ENCODE assay signal across 1 cellular context in the genomic region with DNA sequence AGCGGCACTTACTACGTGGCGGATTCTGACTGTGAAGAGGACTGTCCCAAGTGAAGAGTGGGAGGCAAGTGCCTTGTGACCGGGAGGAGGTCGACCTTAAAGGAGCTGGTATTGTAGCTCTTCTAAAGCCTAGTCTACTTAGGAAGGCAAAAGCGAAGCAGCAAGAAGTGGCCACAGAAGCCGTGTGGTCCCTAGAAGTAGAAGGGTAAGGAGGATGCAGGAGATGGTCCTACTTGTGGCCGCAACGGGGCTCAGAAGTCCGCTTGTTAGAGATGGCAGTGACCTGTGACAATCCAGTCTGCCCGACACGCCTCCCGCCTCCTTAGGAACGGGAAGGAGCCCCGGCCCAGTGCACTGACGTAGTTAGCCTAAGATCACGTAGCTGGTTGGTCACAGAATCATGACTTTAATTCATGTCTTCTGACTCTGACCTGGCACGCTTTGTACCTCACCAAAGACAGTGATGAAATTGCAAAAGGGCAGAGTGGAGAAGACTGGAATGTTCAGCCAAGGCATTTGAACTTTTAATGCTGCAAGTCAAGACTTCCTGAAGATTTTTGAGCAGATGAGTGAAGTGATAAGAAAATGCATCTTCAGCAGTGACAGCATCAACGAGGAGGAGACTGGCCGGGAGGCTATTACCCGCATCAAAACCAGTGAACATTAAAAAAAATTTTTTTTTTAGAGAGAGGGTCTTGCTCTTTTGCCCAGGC.
TF ChIP-seq lines count a peak whose summit lies in the region.

No MANE protein-coding gene starts in this region.

TF ChIP-seq in K562, 482 proteins besides CTCF, POLR2A, EP300 and RAD21 (continued from another document and continues in another):
- TF ChIP-seq, protein P1, sequence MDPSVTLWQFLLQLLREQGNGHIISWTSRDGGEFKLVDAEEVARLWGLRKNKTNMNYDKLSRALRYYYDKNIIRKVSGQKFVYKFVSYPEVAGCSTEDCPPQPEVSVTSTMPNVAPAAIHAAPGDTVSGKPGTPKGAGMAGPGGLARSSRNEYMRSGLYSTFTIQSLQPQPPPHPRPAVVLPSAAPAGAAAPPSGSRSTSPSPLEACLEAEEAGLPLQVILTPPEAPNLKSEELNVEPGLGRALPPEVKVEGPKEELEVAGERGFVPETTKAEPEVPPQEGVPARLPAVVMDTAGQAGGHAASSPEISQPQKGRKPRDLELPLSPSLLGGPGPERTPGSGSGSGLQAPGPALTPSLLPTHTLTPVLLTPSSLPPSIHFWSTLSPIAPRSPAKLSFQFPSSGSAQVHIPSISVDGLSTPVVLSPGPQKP (CRISPR knock-in tag; IDR thresholded peaks at IDR 0.05) = no peak
- TF ChIP-seq POLR2AphosphoS2 (IDR thresholded peaks at IDR 0.05; ENCODE audit: low read length) = peak; percentile 73; the same call in 1 of the 2 replicates
- TF ChIP-seq MEIS2 (IDR thresholded peaks at IDR 0.05; ENCODE audit: partially characterized antibody) = peak; percentile 54
- TF ChIP-seq ZNF121 (CRISPR knock-in tag; conservative IDR thresholded peaks at IDR 0.05) = no peak
- no peak for TF ChIP-seq TEAD2 (tag; IDR thresholded peaks at IDR 0.05)
- TF ChIP-seq PCBP2 (IDR thresholded peaks at IDR 0.05; ENCODE audit: low read depth, low read length, poor library complexity, severe bottlenecking) = no peak
- TF ChIP-seq ZKSCAN3 (CRISPR knock-in tag; IDR thresholded peaks at IDR 0.05) = no peak
- peak; percentile 56 for TF ChIP-seq SMAD1 (IDR thresholded peaks at IDR 0.05; ENCODE audit: low read depth, low read length, partially characterized antibody)
- TF ChIP-seq IRF2 (CRISPR knock-in tag; IDR thresholded peaks at IDR 0.05) = no peak
- peak; percentile 97 for TF ChIP-seq POLR2H (tag; IDR thresholded peaks at IDR 0.05; ENCODE audit: low read depth)
- TF ChIP-seq MAX (CRISPR knock-in tag; IDR thresholded peaks at IDR 0.05) = no peak
- TF ChIP-seq ZNF3 (CRISPR knock-in tag; IDR thresholded peaks at IDR 0.05) = no peak
- TF ChIP-seq NR4A1 (CRISPR knock-in tag; IDR thresholded peaks at IDR 0.05) = no peak
- TF ChIP-seq NR4A1 (tag; IDR thresholded peaks at IDR 0.05) = 0 out of 2 replicates have a peak, but pooled peaks have one; percentile 18
- TF ChIP-seq HMGXB4 (CRISPR knock-in tag; IDR thresholded peaks at IDR 0.05) = 0 out of 2 replicates have a peak, but pooled peaks have one; percentile 33
- TF ChIP-seq ZBTB40 (IDR thresholded peaks at IDR 0.05) = no peak
- TF ChIP-seq ZBTB40 (CRISPR knock-in tag; IDR thresholded peaks at IDR 0.05) = no peak
- TF ChIP-seq NKRF (IDR thresholded peaks at IDR 0.05; ENCODE audit: borderline replicate concordance) = peak; percentile 79
- no peak for TF ChIP-seq KLF6 (CRISPR knock-in tag; IDR thresholded peaks at IDR 0.05; ENCODE audit: borderline replicate concordance)
- no peak for TF ChIP-seq BDP1 (IDR thresholded peaks at IDR 0.05; ENCODE audit: insufficient read depth, insufficient read length)
- no peak for TF ChIP-seq ZNF23 (CRISPR knock-in tag; IDR thresholded peaks at IDR 0.05)
- no peak for TF ChIP-seq DDX20 (tag; IDR thresholded peaks at IDR 0.05; ENCODE audit: low read depth)
- TF ChIP-seq, protein P2, sequence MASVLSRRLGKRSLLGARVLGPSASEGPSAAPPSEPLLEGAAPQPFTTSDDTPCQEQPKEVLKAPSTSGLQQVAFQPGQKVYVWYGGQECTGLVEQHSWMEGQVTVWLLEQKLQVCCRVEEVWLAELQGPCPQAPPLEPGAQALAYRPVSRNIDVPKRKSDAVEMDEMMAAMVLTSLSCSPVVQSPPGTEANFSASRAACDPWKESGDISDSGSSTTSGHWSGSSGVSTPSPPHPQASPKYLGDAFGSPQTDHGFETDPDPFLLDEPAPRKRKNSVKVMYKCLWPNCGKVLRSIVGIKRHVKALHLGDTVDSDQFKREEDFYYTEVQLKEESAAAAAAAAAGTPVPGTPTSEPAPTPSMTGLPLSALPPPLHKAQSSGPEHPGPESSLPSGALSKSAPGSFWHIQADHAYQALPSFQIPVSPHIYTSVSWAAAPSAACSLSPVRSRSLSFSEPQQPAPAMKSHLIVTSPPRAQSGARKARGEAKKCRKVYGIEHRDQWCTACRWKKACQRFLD (CRISPR knock-in tag; IDR thresholded peaks at IDR 0.05) = no peak
- no peak for TF ChIP-seq TAF15 (IDR thresholded peaks at IDR 0.05; ENCODE audit: low read depth, low read length)
- no peak for TF ChIP-seq SMAD2 (IDR thresholded peaks at IDR 0.05; ENCODE audit: low read depth, low read length)
- TF ChIP-seq TEAD4 (IDR thresholded peaks at IDR 0.05; ENCODE audit: low read length) = no peak
- no peak for TF ChIP-seq TEAD4 (CRISPR knock-in tag; IDR thresholded peaks at IDR 0.05; ENCODE audit: borderline replicate concordance)
- TF ChIP-seq, protein P3, sequence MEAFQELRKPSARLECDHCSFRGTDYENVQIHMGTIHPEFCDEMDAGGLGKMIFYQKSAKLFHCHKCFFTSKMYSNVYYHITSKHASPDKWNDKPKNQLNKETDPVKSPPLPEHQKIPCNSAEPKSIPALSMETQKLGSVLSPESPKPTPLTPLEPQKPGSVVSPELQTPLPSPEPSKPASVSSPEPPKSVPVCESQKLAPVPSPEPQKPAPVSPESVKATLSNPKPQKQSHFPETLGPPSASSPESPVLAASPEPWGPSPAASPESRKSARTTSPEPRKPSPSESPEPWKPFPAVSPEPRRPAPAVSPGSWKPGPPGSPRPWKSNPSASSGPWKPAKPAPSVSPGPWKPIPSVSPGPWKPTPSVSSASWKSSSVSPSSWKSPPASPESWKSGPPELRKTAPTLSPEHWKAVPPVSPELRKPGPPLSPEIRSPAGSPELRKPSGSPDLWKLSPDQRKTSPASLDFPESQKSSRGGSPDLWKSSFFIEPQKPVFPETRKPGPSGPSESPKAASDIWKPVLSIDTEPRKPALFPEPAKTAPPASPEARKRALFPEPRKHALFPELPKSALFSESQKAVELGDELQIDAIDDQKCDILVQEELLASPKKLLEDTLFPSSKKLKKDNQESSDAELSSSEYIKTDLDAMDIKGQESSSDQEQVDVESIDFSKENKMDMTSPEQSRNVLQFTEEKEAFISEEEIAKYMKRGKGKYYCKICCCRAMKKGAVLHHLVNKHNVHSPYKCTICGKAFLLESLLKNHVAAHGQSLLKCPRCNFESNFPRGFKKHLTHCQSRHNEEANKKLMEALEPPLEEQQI (IDR thresholded peaks at IDR 0.05) = no peak
- TF ChIP-seq MYNN (IDR thresholded peaks at IDR 0.05) = no peak
- TF ChIP-seq MYNN (CRISPR knock-in tag; IDR thresholded peaks at IDR 0.05) = no peak
- no peak for TF ChIP-seq ZNF282 (CRISPR knock-in tag; IDR thresholded peaks at IDR 0.05)
- TF ChIP-seq, protein P4, sequence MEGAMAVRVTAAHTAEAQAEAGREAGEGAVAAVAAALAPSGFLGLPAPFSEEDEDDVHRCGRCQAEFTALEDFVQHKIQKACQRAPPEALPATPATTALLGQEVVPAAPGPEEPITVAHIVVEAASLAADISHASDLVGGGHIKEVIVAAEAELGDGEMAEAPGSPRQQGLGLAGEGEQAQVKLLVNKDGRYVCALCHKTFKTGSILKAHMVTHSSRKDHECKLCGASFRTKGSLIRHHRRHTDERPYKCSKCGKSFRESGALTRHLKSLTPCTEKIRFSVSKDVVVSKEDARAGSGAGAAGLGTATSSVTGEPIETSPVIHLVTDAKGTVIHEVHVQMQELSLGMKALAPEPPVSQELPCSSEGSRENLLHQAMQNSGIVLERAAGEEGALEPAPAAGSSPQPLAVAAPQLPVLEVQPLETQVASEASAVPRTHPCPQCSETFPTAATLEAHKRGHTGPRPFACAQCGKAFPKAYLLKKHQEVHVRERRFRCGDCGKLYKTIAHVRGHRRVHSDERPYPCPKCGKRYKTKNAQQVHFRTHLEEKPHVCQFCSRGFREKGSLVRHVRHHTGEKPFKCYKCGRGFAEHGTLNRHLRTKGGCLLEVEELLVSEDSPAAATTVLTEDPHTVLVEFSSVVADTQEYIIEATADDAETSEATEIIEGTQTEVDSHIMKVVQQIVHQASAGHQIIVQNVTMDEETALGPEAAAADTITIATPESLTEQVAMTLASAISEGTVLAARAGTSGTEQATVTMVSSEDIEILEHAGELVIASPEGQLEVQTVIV (CRISPR knock-in tag; IDR thresholded peaks at IDR 0.05; ENCODE audit: borderline replicate concordance) = no peak
- no peak for TF ChIP-seq ZNF347 (CRISPR knock-in tag; IDR thresholded peaks at IDR 0.05; ENCODE audit: low read depth)
- TF ChIP-seq ZNF124 (CRISPR knock-in tag; IDR thresholded peaks at IDR 0.05) = no peak
- peak; percentile 90 for TF ChIP-seq CREM (IDR thresholded peaks at IDR 0.05; ENCODE audit: low read depth)
- peak; percentile 22 for TF ChIP-seq HNRNPLL (IDR thresholded peaks at IDR 0.05; ENCODE audit: low read depth, low read length, poor library complexity, severe bottlenecking)
- no peak; the same call in 1 of the 2 replicates for TF ChIP-seq ZFX (CRISPR knock-in tag; IDR thresholded peaks at IDR 0.05)
- no peak for TF ChIP-seq PTTG1 (tag; IDR thresholded peaks at IDR 0.05; ENCODE audit: low read depth)
- TF ChIP-seq TRIM24 (IDR thresholded peaks at IDR 0.05) = 0 out of 4 replicates have a peak, but pooled peaks of 1 of the 2 experiments have one; percentile 44
